In the genomic region with DNA sequence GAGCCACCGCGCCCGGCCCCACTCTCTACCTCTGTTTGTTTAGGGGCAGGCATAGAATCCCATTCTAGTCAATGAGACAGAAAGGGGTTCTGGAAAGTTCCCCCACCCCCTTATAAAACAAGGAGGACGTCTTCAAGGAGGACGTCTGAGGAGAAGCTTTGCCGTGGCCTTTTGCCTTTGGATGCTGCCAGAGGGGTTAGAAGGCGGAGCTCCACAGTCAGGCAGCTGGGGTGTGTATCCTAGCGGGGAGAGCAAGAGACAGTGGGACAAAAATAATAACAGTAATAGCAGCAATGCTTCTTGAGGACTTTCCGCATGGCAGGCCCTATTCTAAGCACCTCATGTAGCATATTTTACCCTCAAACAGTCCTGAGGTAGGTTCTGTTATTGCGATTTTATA, we compare ENCODE assay signal across 25 cellular contexts. TPM values are rescaled to one million over a fixed set of nuclear protein-coding genes. Genes with fewer than 3 reads are reported as not detected.
"Had no signal": no experiment of that assay in that cellular context is flagged by ENCODE, and none has a peak within 500 bp of the region (broad histone marks: within the 10 kb centered on the region; RNA-seq: fewer than 3 reads in every experiment).

No MANE protein-coding gene starts in this region.

- FAIRE-seq: keratinocyte had no signal

- H3K27ac Mint-ChIP-seq: dendritic cell treated with granulocyte-macrophage colony-stimulating factor and Interleukin-4, amounts not matched to agents 40 ng/mL and 50 ng/mL, for 4 days; endodermal cell had no signal

- H3K36me3 Mint-ChIP-seq: naive thymus-derived CD8-positive, alpha-beta T cell had no signal

- ATAC-seq: gastrocnemius medialis; left lobe of liver; naive thymus-derived CD8-positive, alpha-beta T cell; sciatic nerve; stimulated activated naive CD8-positive, alpha-beta T cell treated with anti-CD3 and anti-CD28 coated beads, Interleukin-15, amount 100 ng/mL, for 72 hours had no signal

- H3K27me3 ChIP-seq: colonic mucosa, right atrium auricular region, suprapubic skin, transverse colon, vagina had no signal

- H3K9me3 Mint-ChIP-seq: dendritic cell treated with granulocyte-macrophage colony-stimulating factor and Interleukin-4, amounts not matched to agents 40 ng/mL and 50 ng/mL, for 4 days; naive thymus-derived CD8-positive, alpha-beta T cell; neural crest cell; stimulated activated naive CD8-positive, alpha-beta T cell treated with anti-CD3 and anti-CD28 coated beads, Interleukin-15, amount 100 ng/mL, for 72 hours had no signal

- DNase-seq: colonic mucosa; effector CD8-positive, alpha-beta T cell; endodermal cell; foreskin fibroblast; gastrocnemius medialis; head of caudate nucleus; naive thymus-derived CD8-positive, alpha-beta T cell; stimulated activated CD4-positive, alpha-beta T cell treated with anti-CD3 and anti-CD28 coated beads, Interleukin-12 subunit alpha, Interleukin-12 subunit beta, amount 100 ng/mL, for 4 hours; stimulated activated CD4-positive, alpha-beta T cell treated with anti-CD3 and anti-CD28 coated beads, Interleukin-1b, Interleukin-23, amount 100 ng/mL, for 48 hours; stimulated activated CD4-positive, alpha-beta T cell treated with anti-CD3 and anti-CD28 coated beads, Interleukin-4, amount 100 ng/mL, for 1 hour; stimulated activated CD8-positive, alpha-beta memory T cell treated with anti-CD3 and anti-CD28 coated beads, Interleukin-4, amount 100 ng/mL, for 48 hours; stimulated activated naive CD4-positive, alpha-beta T cell; stimulated activated naive CD8-positive, alpha-beta T cell treated with anti-CD3 and anti-CD28 coated beads, Interleukin-15, amount 100 ng/mL, for 72 hours; transverse colon had no signal

- H3K4me3 Mint-ChIP-seq: dendritic cell treated with granulocyte-macrophage colony-stimulating factor and Interleukin-4, amounts not matched to agents 40 ng/mL and 50 ng/mL, for 4 days; endodermal cell; naive thymus-derived CD8-positive, alpha-beta T cell; neural crest cell; stimulated activated naive CD8-positive, alpha-beta T cell treated with anti-CD3 and anti-CD28 coated beads, Interleukin-15, amount 100 ng/mL, for 72 hours had no signal

- H3K27me3 Mint-ChIP-seq: naive thymus-derived CD8-positive, alpha-beta T cell; stimulated activated naive CD8-positive, alpha-beta T cell treated with anti-CD3 and anti-CD28 coated beads, Interleukin-15, amount 100 ng/mL, for 72 hours had no signal

- H3K4me2 ChIP-seq: smooth muscle cell had no signal

- H3K4me1 Mint-ChIP-seq: naive thymus-derived CD8-positive, alpha-beta T cell; stimulated activated naive CD8-positive, alpha-beta T cell treated with anti-CD3 and anti-CD28 coated beads, Interleukin-15, amount 100 ng/mL, for 72 hours had no signal

- H3K4me1 ChIP-seq: colonic mucosa, gastrocnemius medialis, parathyroid adenoma, prostate gland, right atrium auricular region had no signal

- H3K9me3 ChIP-seq: colonic mucosa, gastrocnemius medialis, prostate gland, right atrium auricular region, suprapubic skin, transverse colon, vagina had no signal

- H3K4me3 ChIP-seq: colonic mucosa, gastrocnemius medialis, prostate gland, right atrium auricular region, smooth muscle cell, suprapubic skin, transverse colon, vagina had no signal

- H3K36me3 ChIP-seq: colonic mucosa, gastrocnemius medialis, prostate gland, right atrium auricular region, suprapubic skin, transverse colon, vagina had no signal

- H3K27ac ChIP-seq: colonic mucosa, gastrocnemius medialis, parathyroid adenoma, prostate gland, right atrium auricular region, transverse colon, vagina had no signal

- H3K9ac ChIP-seq: parathyroid adenoma had no signal

- H2AFZ ChIP-seq: parathyroid adenoma had no signal

- H3K79me2 ChIP-seq: parathyroid adenoma had no signal

RNA-seq across cellular contexts. Expression of a gene that starts 48.2 kb away (rescaled TPM):
- total RNA-seq: naive thymus-derived CD8-positive, alpha-beta T cell had no signal
- polyA plus RNA-seq: naive thymus-derived CD8-positive, alpha-beta T cell had no signal
